Comparison of ENCODE assay signal across 1 cellular context in genomic region chr13:51623473-51623872, GRCh38.
TF ChIP-seq lines count a peak whose summit lies in the region.

No MANE protein-coding gene starts in this region.

TF ChIP-seq in SK-N-SH treated with all-trans-retinoic acid at 6 μM for 48 hours, 23 proteins besides CTCF, POLR2A, EP300 and RAD21 (continued from another document):
- TF ChIP-seq TCF4 (CRISPR knock-in tag; IDR thresholded peaks at IDR 0.05; ENCODE audit: borderline replicate concordance) (no peak), POU6F1 (CRISPR knock-in tag; IDR thresholded peaks at IDR 0.05; ENCODE audit: borderline replicate concordance, low read depth) (no peak), ZNF565 (CRISPR knock-in tag; conservative IDR thresholded peaks at IDR 0.05; ENCODE audit: low read depth) (no peak), OSR1 (CRISPR knock-in tag; IDR thresholded peaks at IDR 0.05) (no peak), ARNTL (CRISPR knock-in tag; IDR thresholded peaks at IDR 0.05; ENCODE audit: borderline replicate concordance, low read depth) (no peak), ZFP3 (CRISPR knock-in tag; IDR thresholded peaks at IDR 0.05) (no peak), TOX (CRISPR knock-in tag; IDR thresholded peaks at IDR 0.05; ENCODE audit: borderline replicate concordance) (no peak)
- TF ChIP-seq, protein P1, sequence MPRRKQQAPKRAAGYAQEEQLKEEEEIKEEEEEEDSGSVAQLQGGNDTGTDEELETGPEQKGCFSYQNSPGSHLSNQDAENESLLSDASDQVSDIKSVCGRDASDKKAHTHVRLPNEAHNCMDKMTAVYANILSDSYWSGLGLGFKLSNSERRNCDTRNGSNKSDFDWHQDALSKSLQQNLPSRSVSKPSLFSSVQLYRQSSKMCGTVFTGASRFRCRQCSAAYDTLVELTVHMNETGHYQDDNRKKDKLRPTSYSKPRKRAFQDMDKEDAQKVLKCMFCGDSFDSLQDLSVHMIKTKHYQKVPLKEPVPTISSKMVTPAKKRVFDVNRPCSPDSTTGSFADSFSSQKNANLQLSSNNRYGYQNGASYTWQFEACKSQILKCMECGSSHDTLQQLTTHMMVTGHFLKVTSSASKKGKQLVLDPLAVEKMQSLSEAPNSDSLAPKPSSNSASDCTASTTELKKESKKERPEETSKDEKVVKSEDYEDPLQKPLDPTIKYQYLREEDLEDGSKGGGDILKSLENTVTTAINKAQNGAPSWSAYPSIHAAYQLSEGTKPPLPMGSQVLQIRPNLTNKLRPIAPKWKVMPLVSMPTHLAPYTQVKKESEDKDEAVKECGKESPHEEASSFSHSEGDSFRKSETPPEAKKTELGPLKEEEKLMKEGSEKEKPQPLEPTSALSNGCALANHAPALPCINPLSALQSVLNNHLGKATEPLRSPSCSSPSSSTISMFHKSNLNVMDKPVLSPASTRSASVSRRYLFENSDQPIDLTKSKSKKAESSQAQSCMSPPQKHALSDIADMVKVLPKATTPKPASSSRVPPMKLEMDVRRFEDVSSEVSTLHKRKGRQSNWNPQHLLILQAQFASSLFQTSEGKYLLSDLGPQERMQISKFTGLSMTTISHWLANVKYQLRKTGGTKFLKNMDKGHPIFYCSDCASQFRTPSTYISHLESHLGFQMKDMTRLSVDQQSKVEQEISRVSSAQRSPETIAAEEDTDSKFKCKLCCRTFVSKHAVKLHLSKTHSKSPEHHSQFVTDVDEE (CRISPR knock-in tag; IDR thresholded peaks at IDR 0.05): no peak
